ENCODE assay signal across 8 cellular contexts in genomic region chr5:112707187-112708179, GRCh38. TPM values are rescaled to one million over a fixed set of nuclear protein-coding genes. Genes with fewer than 3 reads are reported as not detected.
A peak's percentile ranks its signal among the peaks of the same experiment; 100 is the strongest.
DNase-seq lines count a peak whose midpoint lies in the region; ATAC-seq and TF ChIP-seq lines count a peak whose summit lies in the region.

No MANE protein-coding gene starts in this region.

- H3K4me3 ChIP-seq in astrocyte of the cerebellum (ENCODE audit: low read depth, low read length), result peak overlapping the region; percentile 75
- peak overlapping the region; percentile 79 to 96 for H3K4me3 ChIP-seq in vagina

- peak overlapping the region; percentile 95 for H3K27ac ChIP-seq in vagina

- TF ChIP-seq POLR2A in vagina (IDR thresholded peaks at IDR 0.05), result peak in 1 of 2 donors; percentile 62

- H3K36me3 ChIP-seq in vagina, result no peaks in the 10 kb centered on the region

- DNase-seq in NCI-H2029 (lab: John Stamatoyannopoulos, UW) (peak; percentile 98), T-helper 9 cell (peak; percentile 90), astrocyte of the cerebellum (ENCODE audit: low read depth) (peak; percentile 97), hepatic stellate cell (ENCODE audit: low spot score) (peak; percentile 98), putamen (ENCODE audit: low spot score) (peak; percentile 99), vagina (ENCODE audit: extremely low spot score in 2 of 2) (peak; percentile 97 to 99)

- TF ChIP-seq CTCF in astrocyte of the cerebellum (IDR thresholded peaks at IDR 0.05; ENCODE audit: low read depth, low read length, missing control alignments), result no peak
- TF ChIP-seq CTCF in vagina (IDR thresholded peaks at IDR 0.05), result no peak

- no peaks in the 10 kb centered on the region for H3K9me3 ChIP-seq in vagina

- in situ Hi-C loops in astrocyte of the cerebellum (cut with HindIII; ENCODE audit: low sequenced_read_pairs), result no loop called here

- intact Hi-C loops in vagina (cut with DNase I), result no loop called here

- no peaks in the 10 kb centered on the region for H3K27me3 ChIP-seq in vagina

- H3K4me1 ChIP-seq in vagina, result peaks cover 44% of the 10 kb centered on the region

- ATAC-seq in GM18508 (IDR thresholded peaks at IDR 0.05; ENCODE audit: insufficient read depth, unreplicated experiment), result peak; percentile 85
- peak; percentile 91 for ATAC-seq in HG02981 (IDR thresholded peaks at IDR 0.05; ENCODE audit: unreplicated experiment)

RNA-seq across cellular contexts. Expression of gene APC, which starts 30.2 kb away (rescaled TPM):
- 92.8 TPM for total RNA-seq in vagina

Comparison
In these comparisons a context has a peak if more than half of its experiments do, and no peak if none do; other contexts are left out.
1. Peak in every context shown above with its lines: DNase-seq, ATAC-seq, H3K4me3 ChIP-seq and H3K27ac ChIP-seq.